ENCODE assay signal across 8 cellular contexts in genomic region chr3:33717616-33717865, GRCh38. TPM values are rescaled to one million over a fixed set of nuclear protein-coding genes. Genes with fewer than 3 reads are reported as not detected.
A peak's percentile ranks its signal among the peaks of the same experiment; 100 is the strongest.
DNase-seq lines count a peak whose midpoint lies in the region; ATAC-seq and TF ChIP-seq lines count a peak whose summit lies in the region.

No MANE protein-coding gene starts in this region.

- WGBS in adipose tissue, 3 donors: 0 to 1% (median 0%) methylated on average over 22 to 26 of the region's 26 CpGs
- no CpG with 5 or more reads among the region's 26 CpGs for WGBS in iPS DF 6.9 (ENCODE audit: insufficient coverage, insufficient read length)
- WGBS in smooth muscle cell (ENCODE audit: low lambda C conversion rate): 0% methylated on average over 20 of the region's 26 CpGs

- ATAC-seq in GM18498 (IDR thresholded peaks at IDR 0.05; ENCODE audit: unreplicated experiment): peak; percentile 64

- H3K4me3 ChIP-seq in MM.1S (ENCODE audit: low read length): peak overlapping the region; percentile 91
- H3K4me3 ChIP-seq in iPS DF 6.9 (ENCODE audit: low read length): peak overlapping the region; percentile 74
- peak overlapping the region; percentile 90 for H3K4me3 ChIP-seq in smooth muscle cell

- H3K27ac ChIP-seq in MM.1S (ENCODE audit: low read length) (peak overlapping the region; percentile 80), adipose tissue (ENCODE audit: low read depth, low read length) (peak overlapping the region; percentile 75), iPS DF 6.9 (ENCODE audit: low read length) (no peak overlapping the region), smooth muscle cell (ENCODE audit: low read depth) (peak overlapping the region; percentile 96)

- TF ChIP-seq CTCF in MM.1S (IDR thresholded peaks at IDR 0.05; ENCODE audit: low read length) (no peak), smooth muscle cell (IDR thresholded peaks at IDR 0.05; ENCODE audit: borderline replicate concordance, insufficient read depth, poor library complexity, severe bottlenecking) (no peak)

- H3K9me2 ChIP-seq in MM.1S (replicated peaks; ENCODE audit: insufficient read depth, low read length): no peaks in the 10 kb centered on the region

- H3K9me3 ChIP-seq in MM.1S (replicated peaks; ENCODE audit: insufficient read depth, low read length) (no peaks in the 10 kb centered on the region), iPS DF 6.9 (ENCODE audit: control insufficient read depth, insufficient read depth, low read length) (no peaks in the 10 kb centered on the region), smooth muscle cell (replicated peaks; ENCODE audit: low read depth) (no peaks in the 10 kb centered on the region)

- peaks cover 45% of the 10 kb centered on the region for H3K79me2 ChIP-seq in MM.1S (ENCODE audit: low read length)
- H3K79me2 ChIP-seq in smooth muscle cell (ENCODE audit: low read depth): peaks cover 48% of the 10 kb centered on the region

- H3K27me3 ChIP-seq in MM.1S (replicated peaks; ENCODE audit: insufficient read depth, low read length): peaks cover 8% of the 10 kb centered on the region; the same call in 1 of the 2 replicates
- H3K27me3 ChIP-seq in iPS DF 6.9 (ENCODE audit: control insufficient read depth, insufficient read depth, low read length): no peaks in the 10 kb centered on the region
- H3K27me3 ChIP-seq in smooth muscle cell (ENCODE audit: low read depth): no peaks in the 10 kb centered on the region

- no peaks in the 10 kb centered on the region for H4K20me1 ChIP-seq in MM.1S (ENCODE audit: insufficient read depth, low read length)
- H4K20me1 ChIP-seq in smooth muscle cell (ENCODE audit: low read depth): peaks cover 43% of the 10 kb centered on the region

- H3K9ac ChIP-seq in MM.1S (ENCODE audit: low read length) (peak overlapping the region; percentile 80), smooth muscle cell (ENCODE audit: low read depth) (peak overlapping the region; percentile 99)

- H3K4me2 ChIP-seq in MM.1S (ENCODE audit: low read depth, low read length) (peak overlapping the region; percentile 91), smooth muscle cell (peak overlapping the region; percentile 92)

- DNase-seq in HCEC 1CT: peak; percentile 76
- no peak for DNase-seq in MM.1S
- no peak for DNase-seq in iPS DF 6.9 (ENCODE audit: low read depth, low spot score)
- peak; percentile 71 for DNase-seq in smooth muscle cell (lab: John Stamatoyannopoulos, UW; ENCODE audit: unreplicated experiment)
- DNase-seq in activated gamma-delta T cell treated with Interleukin-2 at 50 U/mL for 16 hours: no peak
- no peak for DNase-seq in NK-92 treated with Interleukin-12 subunit alpha and Interleukin-12 subunit beta, amount 100 ng/mL, for 24 hours (lab: John Stamatoyannopoulos, UW)

- H3F3A ChIP-seq in MM.1S (ENCODE audit: insufficient read depth, low read length) (peaks cover 3% of the 10 kb centered on the region; the same call in 1 of the 2 replicates), smooth muscle cell (ENCODE audit: low read depth) (no peaks in the 10 kb centered on the region)

- H3K36me3 ChIP-seq in MM.1S (replicated peaks; ENCODE audit: insufficient read depth, low read length) (no peaks in the 10 kb centered on the region), iPS DF 6.9 (ENCODE audit: control insufficient read depth, insufficient read depth, low read length) (no peaks in the 10 kb centered on the region; the same call in 1 of the 2 replicates), smooth muscle cell (ENCODE audit: low read depth) (no peaks in the 10 kb centered on the region)

- peaks cover 7% of the 10 kb centered on the region for H3K4me1 ChIP-seq in MM.1S (ENCODE audit: low read length)
- H3K4me1 ChIP-seq in iPS DF 6.9 (ENCODE audit: control insufficient read depth, insufficient read depth, low read length): peaks cover 1% of the 10 kb centered on the region; the same call in 1 of the 2 replicates
- H3K4me1 ChIP-seq in smooth muscle cell (ENCODE audit: low read depth): peaks cover 16% of the 10 kb centered on the region

- H2AFZ ChIP-seq in MM.1S (ENCODE audit: low read length): peak overlapping the region; percentile 90
- H2AFZ ChIP-seq in smooth muscle cell (ENCODE audit: low read depth): peak overlapping the region; percentile 35

RNA-seq across cellular contexts. Expression of gene CLASP2, which starts 0.5 kb away (rescaled TPM):
- 10 to 100 TPM in 2 of 3 donors, 1 to 10 TPM in 1; 4.9 to 12.3 (median 10.0) TPM for polyA plus RNA-seq in adipose tissue
- total RNA-seq in smooth muscle cell: 61.4 and 74.4 TPM in 2 replicates
- 17.9 and 20.9 TPM in 2 replicates for polyA plus RNA-seq in smooth muscle cell

Comparison
In these comparisons a context has a peak if more than half of its experiments do, and no peak if none do; other contexts are left out.
1. DNase-seq: peak in HCEC 1CT (single experiment) and smooth muscle cell (single experiment); none in MM.1S (single experiment), iPS DF 6.9 (single experiment), activated gamma-delta T cell treated with Interleukin-2 at 50 U/mL for 16 hours (single experiment) and NK-92 treated with Interleukin-12 subunit alpha and Interleukin-12 subunit beta, amount 100 ng/mL, for 24 hours (single experiment).
2. Peak in every context shown above with its lines, with median percentiles within 50 percentile points of each other: H3K4me3 ChIP-seq.